17 cellular contexts compared by ENCODE assay signal in genomic region chr2:85663684-85664565, GRCh38. TPM values are rescaled to one million over a fixed set of nuclear protein-coding genes. Genes with fewer than 3 reads are reported as not detected.
"Had no signal": no experiment of that assay in that cellular context is flagged by ENCODE, and none has a peak within 500 bp of the region (broad histone marks: within the 10 kb centered on the region; RNA-seq: fewer than 3 reads in every experiment).

No MANE protein-coding gene starts in this region.

- H3K4me1 ChIP-seq: foreskin keratinocyte, prostate gland, uterus had no signal

- H3K9me3 ChIP-seq: prostate gland, uterus had no signal

- H3K4me3 ChIP-seq: prostate gland, uterus had no signal

- ATAC-seq: effector memory CD8-positive, alpha-beta T cell had no signal

- H3K36me3 ChIP-seq: prostate gland, uterus had no signal

- H3K27me3 Mint-ChIP-seq: activated B cell treated with CpG ODN at 0.5 μM for 24 hours; activated CD4-positive, alpha-beta T cell treated with anti-CD3 and anti-CD28 coated beads, Interleukin-2, amount 10 ng/mL, durations not matched to agents 7 days and 5 days had no signal

- H3K9me3 Mint-ChIP-seq: activated B cell treated with CpG ODN at 0.5 μM for 24 hours; activated CD4-positive, alpha-beta T cell treated with anti-CD3 and anti-CD28 coated beads, Interleukin-2, amount 10 ng/mL, durations not matched to agents 7 days and 5 days; activated naive CD4-positive, alpha-beta T cell treated with anti-CD3 and anti-CD28 coated beads for 36 hours; activated T-helper 1 cell treated with anti-CD3 and anti-CD28 coated beads, Interleukin-12 subunit alpha, Interleukin-12 subunit beta, Interleukin-2, Interleukin-4 antibody, amounts not matched to agents 30 ng/mL and 10 ng/mL and 1 ng/mL, durations not matched to agents 14 hours and 24 hours and 36 hours; effector memory CD8-positive, alpha-beta T cell; nephron had no signal

- H3K27ac Mint-ChIP-seq: activated B cell treated with CpG ODN at 0.5 μM for 24 hours; activated CD4-positive, alpha-beta T cell treated with anti-CD3 and anti-CD28 coated beads, Interleukin-2, amount 10 ng/mL, durations not matched to agents 7 days and 5 days; activated naive CD4-positive, alpha-beta T cell treated with anti-CD3 and anti-CD28 coated beads for 36 hours; activated T-helper 1 cell treated with anti-CD3 and anti-CD28 coated beads, Interleukin-12 subunit alpha, Interleukin-12 subunit beta, Interleukin-2, Interleukin-4 antibody, amounts not matched to agents 30 ng/mL and 10 ng/mL and 1 ng/mL, durations not matched to agents 14 hours and 24 hours and 36 hours; nephron had no signal

- H3K27ac ChIP-seq: foreskin keratinocyte, prostate gland had no signal

- DNase-seq: activated B cell treated with CpG ODN at 0.5 μM for 24 hours; activated CD4-positive, alpha-beta T cell treated with anti-CD3 and anti-CD28 coated beads, Interleukin-2, amount 10 ng/mL, durations not matched to agents 7 days and 5 days; activated CD8-positive, alpha-beta memory T cell treated with anti-CD3 and anti-CD28 coated beads, Interleukin-2, amount 50 U/mL, for 48 hours; activated naive CD4-positive, alpha-beta T cell treated with anti-CD3 and anti-CD28 coated beads for 36 hours; dermis blood vessel endothelial cell; effector memory CD8-positive, alpha-beta T cell; foreskin keratinocyte; glutamatergic neuron; stimulated activated CD4-positive, alpha-beta T cell treated with anti-CD3 and anti-CD28 coated beads, Interleukin-1b, Interleukin-23, amount 100 ng/mL, for 48 hours; T-helper 2 cell; uterus had no signal

- H3K4me1 Mint-ChIP-seq: activated B cell treated with CpG ODN at 0.5 μM for 24 hours; activated CD4-positive, alpha-beta T cell treated with anti-CD3 and anti-CD28 coated beads, Interleukin-2, amount 10 ng/mL, durations not matched to agents 7 days and 5 days; nephron had no signal

- H3K27me3 ChIP-seq: uterus had no signal

- H3K4me3 Mint-ChIP-seq: activated B cell treated with CpG ODN at 0.5 μM for 24 hours; activated CD4-positive, alpha-beta T cell treated with anti-CD3 and anti-CD28 coated beads, Interleukin-2, amount 10 ng/mL, durations not matched to agents 7 days and 5 days; activated naive CD4-positive, alpha-beta T cell treated with anti-CD3 and anti-CD28 coated beads for 36 hours; activated T-helper 1 cell treated with anti-CD3 and anti-CD28 coated beads, Interleukin-12 subunit alpha, Interleukin-12 subunit beta, Interleukin-2, Interleukin-4 antibody, amounts not matched to agents 30 ng/mL and 10 ng/mL and 1 ng/mL, durations not matched to agents 14 hours and 24 hours and 36 hours; effector memory CD8-positive, alpha-beta T cell; nephron had no signal

RNA-seq across cellular contexts. Expression of gene SFTPB, which starts 4.1 kb away (rescaled TPM):
- total RNA-seq: activated B cell treated with CpG ODN at 0.5 μM for 24 hours; activated CD4-positive, alpha-beta T cell treated with anti-CD3 and anti-CD28 coated beads, Interleukin-2, amount 10 ng/mL, durations not matched to agents 7 days and 5 days; activated naive CD4-positive, alpha-beta T cell treated with anti-CD3 and anti-CD28 coated beads for 36 hours; activated T-helper 1 cell treated with anti-CD3 and anti-CD28 coated beads, Interleukin-12 subunit alpha, Interleukin-12 subunit beta, Interleukin-2, Interleukin-4 antibody, amounts not matched to agents 30 ng/mL and 10 ng/mL and 1 ng/mL, durations not matched to agents 14 hours and 24 hours and 36 hours; astrocyte; bronchial epithelial cell; chondrocyte; dermis blood vessel endothelial cell; foreskin keratinocyte had no signal
- polyA plus RNA-seq: foreskin keratinocyte had no signal

RNA-seq across cellular contexts. Expression of gene GNLY, which starts 30.2 kb away (rescaled TPM):
- total RNA-seq: astrocyte, bronchial epithelial cell, chondrocyte, dermis blood vessel endothelial cell, foreskin keratinocyte had no signal
- polyA plus RNA-seq: foreskin keratinocyte had no signal
